ENCODE assay signal across 22 cellular contexts in the genomic region with DNA sequence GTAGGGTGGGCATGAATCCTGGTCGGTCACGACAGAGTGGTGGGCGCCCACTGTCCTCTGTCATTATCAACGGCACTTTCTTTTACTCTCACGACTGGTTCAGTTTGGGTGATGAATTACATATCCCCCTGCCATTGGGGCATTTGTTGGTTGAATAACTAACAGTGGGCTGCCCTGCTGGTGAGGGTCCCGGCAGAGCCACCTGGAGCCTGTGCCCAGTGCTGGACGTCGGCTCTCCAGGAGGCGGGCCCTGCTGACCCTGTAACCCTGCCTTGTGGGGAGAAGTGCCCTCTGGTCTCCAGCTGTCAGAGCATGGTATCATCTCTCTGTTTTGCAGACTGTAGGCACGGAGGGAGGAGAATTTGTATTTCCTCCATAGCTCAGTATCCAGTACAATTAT.
"Had no signal": no experiment of that assay in that cellular context is flagged by ENCODE, and none has a peak within 500 bp of the region (broad histone marks: within the 10 kb centered on the region; RNA-seq: fewer than 3 reads in every experiment).

No MANE protein-coding gene starts in this region.

- DNase-seq: activated CD4-positive, alpha-beta memory T cell treated with anti-CD3 and anti-CD28 coated beads for 36 hours; activated CD4-positive, alpha-beta T cell treated with anti-CD3 and anti-CD28 coated beads for 36 hours; activated CD4-positive, alpha-beta T cell treated with anti-CD3 and anti-CD28 coated beads, Interleukin-2, amount 10 ng/mL, durations not matched to agents 24 days and 14 days; activated CD4-positive, CD25-positive, alpha-beta regulatory T cell; activated CD4-positive, CD25-positive, alpha-beta regulatory T cell treated with anti-CD3 and anti-CD28 coated beads, Interleukin-2, amount 50 U/mL, for 72 hours; activated CD8-positive, alpha-beta T cell treated with anti-CD3 and anti-CD28 coated beads, Interleukin-2, amount 10 ng/mL, durations not matched to agents 7 days and 5 days; activated effector memory CD4-positive, alpha-beta T cell treated with Interleukin-2 at 50 U/mL for 16 hours; activated gamma-delta T cell treated with Interleukin-2 at 50 U/mL for 16 hours; activated naive CD4-positive, alpha-beta T cell treated with anti-CD3 and anti-CD28 coated beads, Interleukin-2, amount 50 U/mL, for 16 hours; activated naive CD4-positive, alpha-beta T cell treated with Interleukin-2 at 50 U/mL for 16 hours; activated T-cell treated with anti-CD3 and anti-CD28 coated beads, Interleukin-2, amount 50 U/mL, for 4 hours; amniotic stem cell; anterior cingulate cortex; caudate nucleus; dorsolateral prefrontal cortex; effector memory CD4-positive, alpha-beta T cell; endodermal cell; foreskin fibroblast; glutamatergic neuron; T-helper 2 cell had no signal

- H3K27ac ChIP-seq: dorsolateral prefrontal cortex had no signal

- H3K4me3 ChIP-seq: dorsolateral prefrontal cortex had no signal

- ATAC-seq: activated CD4-positive, alpha-beta T cell treated with anti-CD3 and anti-CD28 coated beads for 36 hours; activated CD8-positive, alpha-beta T cell treated with anti-CD3 and anti-CD28 coated beads, Interleukin-2, amount 10 ng/mL, durations not matched to agents 7 days and 5 days; activated T-cell treated with anti-CD3 and anti-CD28 coated beads, Interleukin-2, amount 50 U/mL, for 4 hours; activated T-helper 17 cell treated with anti-CD3 and anti-CD28 coated beads, Interleukin-2, amount 50 U/mL, for 72 hours; esophagus mucosa had no signal
